Comparison of ENCODE assay signal across 13 cellular contexts in genomic region chr11:1531961-1532586, GRCh38. TPM values are rescaled to one million over a fixed set of nuclear protein-coding genes. Genes with fewer than 3 reads are reported as not detected.
DNase-seq lines count a peak whose midpoint lies in the region; ATAC-seq and TF ChIP-seq lines count a peak whose summit lies in the region.
"Had no signal": no experiment of that assay in that cellular context is flagged by ENCODE, and none has a peak within 500 bp of the region (broad histone marks: within the 10 kb centered on the region; RNA-seq: fewer than 3 reads in every experiment).

No MANE protein-coding gene starts in this region.

- no peak overlapping the region for H3K4ac ChIP-seq in IMR-90 (ENCODE audit: low read depth, low read length)

- H4K20me1 ChIP-seq in IMR-90 (ENCODE audit: insufficient read depth, low read length), result peaks cover 87% of the 10 kb centered on the region

- no peak overlapping the region for H2BK120ac ChIP-seq in IMR-90 (ENCODE audit: low read depth, low read length)

- BruUV-seq in IMR-90 (replicated peaks; lab: Mats Ljungman, UMichigan), result no TSS peak

- no peaks in the 10 kb centered on the region for H3K9me3 Mint-ChIP-seq in effector memory CD8-positive, alpha-beta T cell
- H3K9me3 Mint-ChIP-seq: T-helper 2 cell treated with Interferon-gamma antibody and Interleukin-4, amounts not matched to agents 5 μg/mL and 100 μg/mL, for 36 hours had no signal

- peaks cover 30% of the 10 kb centered on the region for H3K36me3 Mint-ChIP-seq in effector memory CD8-positive, alpha-beta T cell (ENCODE audit: insufficient read depth)

- H3K4me1 ChIP-seq in IMR-90 (ENCODE audit: control insufficient read depth, insufficient read depth, low read length) (peaks cover 3% of the 10 kb centered on the region; the same call in 1 of the 2 replicates), suprapubic skin (peaks cover 92% of the 10 kb centered on the region), SJCRH30 (no peaks in the 10 kb centered on the region)

- WGBS in IMR-90 (ENCODE audit: extremely low coverage in 2 of 2, insufficient read length in 1 of 2), 2 experiments, result 88% methylated on average over 11 of the region's 19 CpGs; no CpG with 5 or more reads in 1 of the 2 experiments
- 30% methylated on average over 19 of the region's 19 CpGs for WGBS in suprapubic skin

- in situ Hi-C loops in IMR-90 (cut with MboI; ENCODE audit: low sequenced_read_pairs), result no loop called here

- H4K5ac ChIP-seq in IMR-90 (ENCODE audit: low read depth, low read length), result no peak overlapping the region

- TF ChIP-seq RAD21 in IMR-90 (IDR thresholded peaks at IDR 0.05; ENCODE audit: low read length), result no peak

- no peak overlapping the region for H3K9ac ChIP-seq in IMR-90 (ENCODE audit: low read depth, low read length)

- H2AK9ac ChIP-seq in IMR-90 (replicated peaks; ENCODE audit: low read depth, low read length, poor library complexity), result no peak overlapping the region

- CTCF ChIA-PET in IMR-90 (lab: Yijun Ruan, JAX), result no interaction called here

- H3K14ac ChIP-seq in IMR-90 (replicated peaks; ENCODE audit: low read depth, low read length), result no peak overlapping the region

- no peaks in the 10 kb centered on the region for H3K9me3 ChIP-seq in IMR-90 (ENCODE audit: control insufficient read depth, insufficient read depth, low read length)
- no peaks in the 10 kb centered on the region for H3K9me3 ChIP-seq in suprapubic skin
- no peaks in the 10 kb centered on the region for H3K9me3 ChIP-seq in SJCRH30 (replicated peaks)

- H2BK5ac ChIP-seq in IMR-90 (ENCODE audit: low read depth, low read length, poor library complexity, severe bottlenecking), result no peak overlapping the region

- H3K36me3 ChIP-seq in IMR-90 (ENCODE audit: control insufficient read depth, insufficient read depth, low read length) (peaks cover 9% of the 10 kb centered on the region), suprapubic skin (peaks cover 3% of the 10 kb centered on the region), SJCRH30 (no peaks in the 10 kb centered on the region)

- no peaks in the 10 kb centered on the region for H3K27me3 Mint-ChIP-seq in effector memory CD8-positive, alpha-beta T cell

- no peak overlapping the region for H4K8ac ChIP-seq in IMR-90 (ENCODE audit: low read depth in 2 of 2, low read length in 2 of 2)

- no peak overlapping the region for H3K56ac ChIP-seq in IMR-90 (ENCODE audit: extremely low read depth, insufficient read depth, low read length)

- H3K4me3 ChIP-seq in IMR-90 (ENCODE audit: insufficient read depth, low read depth, low read length) (no peak overlapping the region), suprapubic skin (peak overlapping the region; percentile 5), SJCRH30 (no peak overlapping the region)
- H3K4me3 ChIP-seq: K562 had no signal

- no peak overlapping the region for H2AK5ac ChIP-seq in IMR-90 (ENCODE audit: low read depth, low read length)

- TF ChIP-seq EP300 in suprapubic skin (IDR thresholded peaks at IDR 0.05), result no peak

- H4K91ac ChIP-seq in IMR-90 (ENCODE audit: insufficient read depth, low read depth, low read length), result no peak overlapping the region

- H3K4me3 Mint-ChIP-seq in effector memory CD8-positive, alpha-beta T cell, result no peak overlapping the region
- H3K4me3 Mint-ChIP-seq: T-helper 2 cell treated with Interferon-gamma antibody and Interleukin-4, amounts not matched to agents 5 μg/mL and 100 μg/mL, for 36 hours had no signal

- H3K9me1 ChIP-seq in IMR-90 (ENCODE audit: insufficient read depth, low read length), result peaks cover 19% of the 10 kb centered on the region

- H3K79me1 ChIP-seq in IMR-90 (ENCODE audit: low read depth in 1 of 2, low read length in 2 of 2), result peaks cover 33 to 88% of the 10 kb centered on the region in 2 experiments

- no peak overlapping the region for H3K18ac ChIP-seq in IMR-90 (ENCODE audit: low read depth, low read length)

- H2BK15ac ChIP-seq in IMR-90 (ENCODE audit: low read depth, low read length), result no peak overlapping the region

- TF ChIP-seq POLR2A in IMR-90 (IDR thresholded peaks at IDR 0.05; ENCODE audit: low read depth, low read length), result no peak
- no peak for TF ChIP-seq POLR2A in suprapubic skin (IDR thresholded peaks at IDR 0.05)

- no peak for TF ChIP-seq CTCF in IMR-90 (conservative IDR thresholded peaks at IDR 0.05; ENCODE audit: low read depth, low read length)
- TF ChIP-seq CTCF in suprapubic skin (IDR thresholded peaks at IDR 0.05), result no peak

- H3K27me3 ChIP-seq in IMR-90 (ENCODE audit: control insufficient read depth, insufficient read depth, low read length) (no peaks in the 10 kb centered on the region), suprapubic skin (no peaks in the 10 kb centered on the region), SJCRH30 (no peaks in the 10 kb centered on the region)

- H3K23ac ChIP-seq in IMR-90 (ENCODE audit: low read depth, low read length), result no peak overlapping the region

- POLR2A ChIA-PET in IMR-90 (lab: Charles Lee; ENCODE audit: unreplicated experiment), result no interaction called here

- H3K27ac Mint-ChIP-seq in effector memory CD8-positive, alpha-beta T cell, result peak overlapping the region; percentile 69 to 75
- H3K27ac Mint-ChIP-seq: T-helper 2 cell treated with Interferon-gamma antibody and Interleukin-4, amounts not matched to agents 5 μg/mL and 100 μg/mL, for 36 hours had no signal

- H3K4me2 ChIP-seq in IMR-90 (ENCODE audit: low read depth, low read length), result no peak overlapping the region

- H3K27ac ChIP-seq in IMR-90 (ENCODE audit: insufficient read depth, low read length) (no peak overlapping the region), suprapubic skin (peak overlapping the region; percentile 83), SJCRH30 (no peak overlapping the region)

- dilution Hi-C loops in IMR-90 (cut with HindIII; ENCODE audit: low sequenced_read_pairs, unreplicated experiment), result no loop called here

- DNase-seq in IMR-90 (no peak), medulla oblongata (ENCODE audit: extremely low spot score) (peak; percentile 57), suprapubic skin (ENCODE audit: low spot score in 2 of 2) (no peak), SJCRH30 (no peak)
- DNase-seq in effector memory CD8-positive, alpha-beta T cell, result no peak
- DNase-seq: DMS79, mesendoderm, NCI-H510A treated with DMSO at 0.1 percent for 48 hours had no signal

- no peak overlapping the region for H2BK20ac ChIP-seq in IMR-90 (ENCODE audit: low read depth, low read length)

- intact Hi-C loops in IMR-90 (cut with micrococcal nuclease), result no loop called here

- H2AFZ ChIP-seq in IMR-90 (replicated peaks; ENCODE audit: low read length, poor library complexity), result no peak overlapping the region

- peaks cover 49 to 55% of the 10 kb centered on the region in 2 donors for H3K4me1 Mint-ChIP-seq in effector memory CD8-positive, alpha-beta T cell (ENCODE audit: low read depth in 2 of 2)

- ATAC-seq in IMR-90 (ENCODE audit: low read depth), result 0 out of 2 replicates have a peak, but pooled peaks have one; percentile 21
- ATAC-seq in effector memory CD8-positive, alpha-beta T cell (replicated peaks), result no peak
- ATAC-seq in HG03469 (IDR thresholded peaks at IDR 0.05; ENCODE audit: unreplicated experiment), result no peak
- no peak for ATAC-seq in GM18868 (IDR thresholded peaks at IDR 0.05; ENCODE audit: unreplicated experiment)
- ATAC-seq in HG02970 (IDR thresholded peaks at IDR 0.05; ENCODE audit: low FRiP score, unreplicated experiment), result no peak
- ATAC-seq: K562 had no signal

TF ChIP-seq in IMR-90, 13 proteins besides CTCF, POLR2A, EP300 and RAD21 (continues in another document):
- no peak for TF ChIP-seq CHD1 (IDR thresholded peaks at IDR 0.05; ENCODE audit: low read depth, low read length)
- no peak for TF ChIP-seq RCOR1 (IDR thresholded peaks at IDR 0.05; ENCODE audit: insufficient replicate concordance, low read length)
- TF ChIP-seq MAFK (IDR thresholded peaks at IDR 0.05; ENCODE audit: low read depth, low read length), result no peak
- no peak for TF ChIP-seq ELK1 (IDR thresholded peaks at IDR 0.05; ENCODE audit: borderline replicate concordance, low read depth, low read length)
- TF ChIP-seq USF2 (IDR thresholded peaks at IDR 0.05; ENCODE audit: low read depth, low read length), result no peak
- no peak for TF ChIP-seq RFX5 (IDR thresholded peaks at IDR 0.05; ENCODE audit: low read depth, low read length)
- TF ChIP-seq MAZ (IDR thresholded peaks at IDR 0.05; ENCODE audit: borderline replicate concordance, low read depth, low read length), result no peak

RNA-seq across cellular contexts. Expression of gene DUSP8, which starts 40.0 kb away (rescaled TPM):
- total RNA-seq in IMR-90 (2012; rRNA removed), result 0.28 and 0.72 TPM in 2 replicates
- 4.2 and 4.7 TPM in 2 replicates for polyA plus RNA-seq in IMR-90 (2012; rRNA removed)
- polyA plus RNA-seq in IMR-90 (2012; cell fraction: cytosol; rRNA removed), result 2.4 and 4.6 TPM in 2 replicates
- 12.8 and 22.4 TPM in 2 replicates for polyA plus RNA-seq in IMR-90 (2012; cell fraction: nucleus; rRNA removed; ENCODE audit: low replicate concordance)
- total RNA-seq in suprapubic skin, result 1 to 10 TPM; 1.9 to 4.8 (median 3.0) TPM
- total RNA-seq in SJCRH30 (2014; rRNA removed; shearing (Covaris generic)), result 0.71 and 0.83 TPM in 2 replicates

RNA-seq across cellular contexts. Expression of gene MOB2, which starts 45.5 kb away (rescaled TPM):
- 21.4 and 23.7 TPM in 2 replicates for total RNA-seq in IMR-90 (2012; rRNA removed)
- 36.2 and 40.7 TPM in 2 replicates for polyA plus RNA-seq in IMR-90 (2012; rRNA removed)
- 18.3 and 31.6 TPM in 2 replicates for polyA plus RNA-seq in IMR-90 (2012; cell fraction: cytosol; rRNA removed)
- polyA plus RNA-seq in IMR-90 (2012; cell fraction: nucleus; rRNA removed; ENCODE audit: low replicate concordance), result 48.7 and 84.0 TPM in 2 replicates
- total RNA-seq in suprapubic skin, result 100 to 1,000 TPM in 1 of 4 donors, 10 to 100 TPM in 3; 63.8 to 104 (median 95.8) TPM
- total RNA-seq in SJCRH30 (2014; rRNA removed; shearing (Covaris generic)), result 11.3 and 13.5 TPM in 2 replicates

RNA-seq across cellular contexts. Expression of gene KRTAP5-1, which starts 53.0 kb away (rescaled TPM):
- not detected in 2 replicates for total RNA-seq in IMR-90 (2012; rRNA removed)
- polyA plus RNA-seq in IMR-90 (2012; rRNA removed), result not detected in 2 replicates
- not detected in 2 replicates for polyA plus RNA-seq in IMR-90 (2012; cell fraction: cytosol; rRNA removed)
- not detected in 2 replicates for polyA plus RNA-seq in IMR-90 (2012; cell fraction: nucleus; rRNA removed; ENCODE audit: low replicate concordance)
- total RNA-seq in suprapubic skin, result 1 to 10 TPM in 2 of 4 donors, not detected in 2; 1.0 to 1.2 TPM
- not detected in 2 replicates for total RNA-seq in SJCRH30 (2014; rRNA removed; shearing (Covaris generic))
- total RNA-seq: K562 had no signal
- polyA plus RNA-seq: K562 had no signal
